Comparison of ENCODE assay signal across 19 cellular contexts in genomic region chr2:163633296-163633695, GRCh38.
A peak's percentile ranks its signal among the peaks of the same experiment; 100 is the strongest.
DNase-seq lines count a peak whose midpoint lies in the region; ATAC-seq and TF ChIP-seq lines count a peak whose summit lies in the region.
"Had no signal": no experiment of that assay in that cellular context is flagged by ENCODE, and none has a peak within 500 bp of the region (broad histone marks: within the 10 kb centered on the region; RNA-seq: fewer than 3 reads in every experiment).

No MANE protein-coding gene starts in this region.

- no peaks in the 10 kb centered on the region for H3K27me3 ChIP-seq in tibial artery
- H3K27me3 ChIP-seq: BE2C, BLaER1 had no signal

- ATAC-seq in HG02759 (IDR thresholded peaks at IDR 0.05; ENCODE audit: unreplicated experiment) = no peak
- ATAC-seq: GM12878 had no signal

- H3K36me3 ChIP-seq in tibial artery = no peaks in the 10 kb centered on the region
- H3K36me3 ChIP-seq: BE2C, BLaER1 had no signal

- TF ChIP-seq CTCF in LNCaP clone FGC (IDR thresholded peaks at IDR 0.05; ENCODE audit: control insufficient read depth, extremely low read depth, insufficient read depth) = no peak
- no peak for TF ChIP-seq CTCF in epithelial cell of esophagus (IDR thresholded peaks at IDR 0.05; ENCODE audit: insufficient read depth, low read depth, low read length, missing control alignments)
- no peak for TF ChIP-seq CTCF in tibial artery (IDR thresholded peaks at IDR 0.05)

- intact Hi-C loops in tibial artery (cut with DNase I; ENCODE audit: low total_unique reads) = no loop called here

- H3K9me3 ChIP-seq in tibial artery = no peaks in the 10 kb centered on the region
- H3K9me3 ChIP-seq: BE2C, BLaER1 had no signal

- H3K4me1 ChIP-seq in tibial artery = no peaks in the 10 kb centered on the region
- H3K4me1 ChIP-seq: BE2C, BLaER1 had no signal

- DNase-seq in LNCaP clone FGC (ENCODE audit: low read depth) (peak; percentile 58), epithelial cell of esophagus (ENCODE audit: low read depth) (peak; percentile 78), iris pigment epithelial cell (ENCODE audit: low read depth) (peak; percentile 43), NCI-H526 (lab: John Stamatoyannopoulos, UW) (no peak), tibial artery (no peak), NCI-H748 (lab: John Stamatoyannopoulos, UW; ENCODE audit: unreplicated experiment) (no peak)
- DNase-seq: 8988T; ACHN; BE2C; C1 segment of cervical spinal cord; CD4-positive, alpha-beta memory T cell; CD4-positive, CD25-positive, alpha-beta regulatory T cell; CD8-positive, alpha-beta memory T cell; COR-L47; DMS79 treated with DMSO at 0.1 percent for 48 hours; GDM1 had no signal

- H3K4me3 ChIP-seq in LNCaP clone FGC (ENCODE audit: low read depth, low read length) (no peak overlapping the region), epithelial cell of esophagus (ENCODE audit: low read length) (no peak overlapping the region), tibial artery (no peak overlapping the region)
- H3K4me3 ChIP-seq: BLaER1, GM12878 had no signal

- no peak overlapping the region for H3K27ac ChIP-seq in tibial artery
- H3K27ac ChIP-seq: BLaER1 had no signal

Comparison
In these comparisons a context has a peak if more than half of its experiments do, and no peak if none do; other contexts are left out.
1. DNase-seq: peak in LNCaP clone FGC (single experiment), epithelial cell of esophagus (single experiment) and iris pigment epithelial cell (single experiment); none in NCI-H526 (0 of 2), tibial artery (0 of 2) and NCI-H748 (single experiment).